In the genomic region with DNA sequence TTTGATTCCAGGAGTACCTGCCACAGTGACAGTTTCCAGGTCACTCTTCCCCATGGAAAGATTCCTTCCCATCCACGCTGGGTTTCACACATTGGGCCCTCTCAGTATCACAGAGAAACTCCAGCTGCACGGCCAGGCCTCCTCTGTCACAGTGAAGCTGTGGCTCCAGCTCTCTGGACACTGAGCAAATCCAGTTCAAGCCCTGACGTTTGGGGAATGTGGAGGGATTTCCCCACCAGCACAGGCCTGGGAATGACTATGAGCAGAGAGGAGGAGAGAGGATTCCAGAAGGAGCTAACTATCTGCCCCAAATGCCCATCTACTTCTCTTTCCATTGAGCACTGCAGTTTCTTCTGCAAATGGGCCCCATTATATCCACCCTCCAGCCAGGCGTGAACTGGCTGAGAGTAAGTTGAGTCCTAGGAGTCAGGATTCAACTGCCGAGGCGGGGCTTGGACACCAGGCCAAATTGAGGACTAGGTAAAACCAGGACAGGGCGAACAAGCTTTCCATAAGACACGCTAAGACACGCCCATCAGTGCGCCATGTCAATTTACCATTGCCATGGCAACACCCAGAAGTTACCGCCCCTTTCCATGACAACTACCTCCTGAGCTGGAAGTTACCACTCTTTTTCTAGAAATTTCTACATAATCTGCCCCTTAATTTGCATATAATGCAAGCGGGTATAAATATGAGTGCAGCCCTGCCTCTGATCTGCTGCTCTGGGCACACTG, we compare ENCODE assay signal across 30 cellular contexts. TPM values are rescaled to one million over a fixed set of nuclear protein-coding genes. Genes with fewer than 3 reads are reported as not detected.
DNase-seq lines count a peak whose midpoint lies in the region; ATAC-seq, FAIRE-seq and TF ChIP-seq lines count a peak whose summit lies in the region.
"Had no signal": no experiment of that assay in that cellular context is flagged by ENCODE, and none has a peak within 500 bp of the region (broad histone marks: within the 10 kb centered on the region; RNA-seq: fewer than 3 reads in every experiment).

No MANE protein-coding gene starts in this region.

- FAIRE-seq in HTR-8/SVneo (lab: Jason Lieb, UNC) (peak; percentile 54), K562 (lab: Jason Lieb, UNC) (peak; percentile 44)
- FAIRE-seq: A204.1, bronchial epithelial cell, RCC 7860 had no signal

- no peak for TF ChIP-seq CTCF in K562 (IDR thresholded peaks at IDR 0.05 in 2 of 3, conservative IDR thresholded peaks at IDR 0.05 in 1 of 3; ENCODE audit: insufficient read depth in 2 of 3, low read depth in 1 of 3, low read length in 3 of 3)

- H2AFZ ChIP-seq in K562 (ENCODE audit: low read depth, low read length), result peak overlapping the region; percentile 27

- H3K27me3 ChIP-seq in K562 (ENCODE audit: control insufficient read depth in 2 of 2, insufficient read depth in 2 of 2, low read length in 2 of 2), result peaks cover 0 to 9% of the 10 kb centered on the region in 2 experiments; a peak in 1 of 5 replicates

- 47% methylated on average over 12 of the region's 12 CpGs for WGBS in K562 (ENCODE audit: insufficient coverage, low coverage, missing lambda C conversion rate)
- WGBS in mesodermal cell (ENCODE audit: insufficient coverage in 2 of 2), 2 experiments, result 92 to 95% methylated on average over 11 of the region's 12 CpGs

- no peak for TF ChIP-seq POLR2A in K562 (conservative IDR thresholded peaks at IDR 0.05)

- in situ Hi-C loops in K562 (cut with MboI), result no loop called here

- no peaks in the 10 kb centered on the region for H3K36me3 ChIP-seq in K562 (ENCODE audit: control insufficient read depth, insufficient read depth, low read length)
- no peaks in the 10 kb centered on the region for H3K36me3 ChIP-seq in mesodermal cell (ENCODE audit: control insufficient read depth, insufficient read depth, low read length)

- POLR2A ChIA-PET in K562 (lab: Yijun Ruan, JAX), result interaction anchor here (0.6 to 3.6 kb wide), 4 partner anchors 12 to 318 kb away, joined by 3 to 15 read pairs (median 4); partner anchors contain the start of gene MAPK14

- DNase-seq in NCI-H2196 (lab: John Stamatoyannopoulos, UW; ENCODE audit: unreplicated experiment), result peak; percentile 15
- DNase-seq in NCI-H2196 treated with DMSO at 0.1 percent for 48 hours (lab: John Stamatoyannopoulos, UW; ENCODE audit: unreplicated experiment), result no peak
- no peak for DNase-seq in HTR-8/SVneo (ENCODE audit: insufficient read length, low spot score)
- peak; percentile 50 to 68 (median 52) for DNase-seq in K562 (ENCODE audit: extremely low read depth in 1 of 4, low spot score in 3 of 4)
- DNase-seq in GDM1 (lab: John Stamatoyannopoulos, UW), result no peak
- DNase-seq in NAMALWA (ENCODE audit: low spot score), result no peak
- DNase-seq: activated CD4-positive, alpha-beta T cell treated with anti-CD3 and anti-CD28 coated beads for 1 hour; activated naive CD4-positive, alpha-beta T cell treated with anti-CD3 and anti-CD28 coated beads, Interleukin-2, amount 10 ng/mL, durations not matched to agents 7 days and 5 days; activated T-cell treated with anti-CD3 and anti-CD28 coated beads, Interleukin-2, amount 50 U/mL, for 72 hours; AML-193; DMS153; GF-D8; glutamatergic neuron; kidney glomerular epithelial cell; NCI-H1105 treated with DMSO at 0.1 percent for 48 hours; NCI-H2081; NCI-H524 treated with DMSO at 0.1 percent for 48 hours; nucleus accumbens had no signal

- no peak overlapping the region for H3K4me2 ChIP-seq in K562 (ENCODE audit: insufficient read depth, low read length)

- no peaks in the 10 kb centered on the region for H3K9me3 ChIP-seq in K562 (replicated peaks; ENCODE audit: control insufficient read depth, insufficient read depth, low read depth, low read length)
- no peaks in the 10 kb centered on the region for H3K9me3 ChIP-seq in mesodermal cell (ENCODE audit: control insufficient read depth, low read length)

- H3K9me1 ChIP-seq in K562 (ENCODE audit: control insufficient read depth, insufficient read depth, low read length), result no peaks in the 10 kb centered on the region

- TF ChIP-seq EP300 in K562 (IDR thresholded peaks at IDR 0.05; ENCODE audit: low read length), result no peak

- no peak overlapping the region for H3K27ac ChIP-seq in K562 (ENCODE audit: extremely low read depth, low read depth, low read length)
- peak overlapping the region; percentile 52 for H3K27ac ChIP-seq in mesodermal cell (ENCODE audit: low read depth, low read length, severe bottlenecking)
- H3K27ac ChIP-seq: HL-60 had no signal

- H4K20me1 ChIP-seq in K562 (replicated peaks; ENCODE audit: control insufficient read depth, insufficient read depth, low read length), result peaks cover 5% of the 10 kb centered on the region; the same call in 1 of the 2 replicates

- ATAC-seq in K562, result peak; percentile 73
- no peak for ATAC-seq in HG03439 (IDR thresholded peaks at IDR 0.05; ENCODE audit: unreplicated experiment)
- ATAC-seq: activated T-cell treated with anti-CD3 and anti-CD28 coated beads, Interleukin-2, amount 50 U/mL, for 72 hours had no signal

- H3K79me2 ChIP-seq in K562 (ENCODE audit: control insufficient read depth, insufficient read depth, low read length), result no peaks in the 10 kb centered on the region

- no peak for TF ChIP-seq RAD21 in K562 (CRISPR knock-in tag; conservative IDR thresholded peaks at IDR 0.05 in 1 of 2, IDR thresholded peaks at IDR 0.05 in 1 of 2)

- H3K4me1 ChIP-seq in K562 (replicated peaks in 1 of 2; ENCODE audit: control insufficient read depth in 2 of 2, insufficient read depth in 2 of 2, low read length in 2 of 2) (peaks cover 27 to 32% of the 10 kb centered on the region in 2 experiments; a peak in 4 of 5 replicates), mesodermal cell (ENCODE audit: control insufficient read depth, insufficient read depth, low read length, poor library complexity, severe bottlenecking) (peaks cover 6% of the 10 kb centered on the region)

- H3K4me3 ChIP-seq in K562 (no peak overlapping the region), mesodermal cell (ENCODE audit: extremely low read depth, insufficient read depth, low read length, poor library complexity, severe bottlenecking) (no peak overlapping the region)

- intact Hi-C loops in K562 (cut with micrococcal nuclease), result no loop called here

- no TSS peak for BruUV-seq in K562 (replicated peaks; lab: Mats Ljungman, UMichigan)

- CTCF ChIA-PET in K562 (lab: Yijun Ruan, JAX; ENCODE audit: low intra/inter-chr PET ratio), result no interaction called here

- H3K9ac ChIP-seq in K562 (ENCODE audit: insufficient read depth in 1 of 2, low read depth in 2 of 2, low read length in 2 of 2), result peak overlapping the region in 1 of 2 experiments; percentile 29; a peak in 1 of 4 replicates

TF ChIP-seq in K562, 482 proteins besides CTCF, POLR2A, EP300 and RAD21 (continues in another document):
- no peak for TF ChIP-seq SRSF7 (optimal IDR thresholded peaks at IDR 0.05; ENCODE audit: low read depth, low read length)

RNA-seq across cellular contexts. Expression of gene BNIP5, which starts 9.2 kb away (rescaled TPM):
- not detected in 2 replicates for total RNA-seq in K562 (2011; cell fraction: chromatin; rRNA removed; ENCODE audit: low replicate concordance)
- not detected in 2 replicates for total RNA-seq in K562 (2011; cell fraction: nucleolus; rRNA removed)
- total RNA-seq in K562 (2011; cell fraction: nucleoplasm; rRNA removed), result not detected in 2 replicates
- total RNA-seq in K562 (2014; rRNA removed) (not detected in 2 replicates), K562 (2014; rRNA removed; fragmentation: Illumina TruSeq; extraction: Trizol) (not detected in 2 replicates), K562 (2015; rRNA removed; fragmentation: Illumina TruSeq; extraction: Trizol) (not detected in 2 replicates), K562 (2021) (not detected in 2 replicates)
- polyA plus RNA-seq in K562 (2011; rRNA removed) (not detected in 2 replicates), K562 (2014; fragmentation: Illumina TruSeq; extraction: Trizol) (not detected in 2 replicates), K562 (2014; fragmentation: Nextera tagmentation; extraction: Ambion mirVana) (not detected), K562 (2014; rRNA removed) (not detected in 2 replicates)
- not detected in 2 replicates for polyA plus RNA-seq in K562 (2011; cell fraction: cytosol; rRNA removed)
- polyA plus RNA-seq in K562 (2011; cell fraction: nucleus; rRNA removed), result not detected in 2 replicates
- polyA plus RNA-seq in K562 (2012), result not detected in 2 replicates
- not detected in 2 replicates for polyA minus RNA-seq in K562 (2011; rRNA and poly(A)+ RNA removed)
- not detected in 2 replicates for polyA minus RNA-seq in K562 (2011; cell fraction: cytosol; rRNA and poly(A)+ RNA removed)
- polyA minus RNA-seq in K562 (2011; cell fraction: nucleus; rRNA and poly(A)+ RNA removed), result not detected in 2 replicates
- polyA plus RNA-seq in mesodermal cell (2013, experiment 1 of 2), result not detected
- polyA plus RNA-seq in mesodermal cell (2013, experiment 2 of 2), result not detected
- total RNA-seq: activated T-cell treated with anti-CD3 and anti-CD28 coated beads, Interleukin-2, amount 50 U/mL, for 72 hours; bronchial epithelial cell; fibroblast of lung; H4; lung microvascular endothelial cell; myocyte; skeletal muscle tissue; T-helper 1 cell treated with Interleukin-12 subunit alpha and Interleukin-12 subunit beta and Interleukin-4 antibody, amounts not matched to agents 30 ng/mL and 1 ng/mL, for 36 hours had no signal
- polyA plus RNA-seq: fibroblast of lung had no signal

RNA-seq across cellular contexts. Expression of gene ETV7, which starts 41.6 kb away (rescaled TPM):
- total RNA-seq in K562 (2011; cell fraction: chromatin; rRNA removed; ENCODE audit: low replicate concordance), result not detected in 2 replicates
- not detected in 2 replicates for total RNA-seq in K562 (2011; cell fraction: nucleolus; rRNA removed)
- not detected in 2 replicates for total RNA-seq in K562 (2011; cell fraction: nucleoplasm; rRNA removed)
- 0.12 TPM in 1 of 2 replicates, not detected in the other for total RNA-seq in K562 (2014; rRNA removed)
- total RNA-seq in K562 (2014; rRNA removed; fragmentation: Illumina TruSeq; extraction: Trizol), result 0.16 and 0.22 TPM in 2 replicates
- total RNA-seq in K562 (2015; rRNA removed; fragmentation: Illumina TruSeq; extraction: Trizol), result not detected in 2 replicates
- 0.16 and 0.22 TPM in 2 replicates for total RNA-seq in K562 (2021)
- 0.07 TPM in 1 of 2 replicates, not detected in the other for polyA plus RNA-seq in K562 (2011; rRNA removed)
- polyA plus RNA-seq in K562 (2011; cell fraction: cytosol; rRNA removed), result not detected in 2 replicates
- polyA plus RNA-seq in K562 (2011; cell fraction: nucleus; rRNA removed), result not detected in 2 replicates
- 0.07 and 0.14 TPM in 2 replicates for polyA plus RNA-seq in K562 (2012)
- polyA plus RNA-seq in K562 (2014; fragmentation: Illumina TruSeq; extraction: Trizol), result 0.12 and 0.32 TPM in 2 replicates
- under 1 TPM; 0.08 to 0.17 TPM for polyA plus RNA-seq in K562 (2014; fragmentation: Nextera tagmentation; extraction: Ambion mirVana)
- not detected in 2 replicates for polyA plus RNA-seq in K562 (2014; rRNA removed)
- not detected in 2 replicates for polyA minus RNA-seq in K562 (2011; rRNA and poly(A)+ RNA removed)
- polyA minus RNA-seq in K562 (2011; cell fraction: cytosol; rRNA and poly(A)+ RNA removed), result not detected in 2 replicates
- polyA minus RNA-seq in K562 (2011; cell fraction: nucleus; rRNA and poly(A)+ RNA removed), result not detected in 2 replicates
- polyA plus RNA-seq in mesodermal cell (2013, experiment 1 of 2), result not detected
- polyA plus RNA-seq in mesodermal cell (2013, experiment 2 of 2), result not detected
- total RNA-seq: bronchial epithelial cell, lung microvascular endothelial cell, myocyte, skeletal muscle tissue had no signal

Comparison
In these comparisons a context has a peak if more than half of its experiments do, and no peak if none do; other contexts are left out.
1. DNase-seq: peak in NCI-H2196 (single experiment) and K562 (4 of 4); none in NCI-H2196 treated with DMSO at 0.1 percent for 48 hours (single experiment), HTR-8/SVneo (single experiment), GDM1 (single experiment) and NAMALWA (single experiment).